ENCODE assay signal across 8 cellular contexts in the genomic region with DNA sequence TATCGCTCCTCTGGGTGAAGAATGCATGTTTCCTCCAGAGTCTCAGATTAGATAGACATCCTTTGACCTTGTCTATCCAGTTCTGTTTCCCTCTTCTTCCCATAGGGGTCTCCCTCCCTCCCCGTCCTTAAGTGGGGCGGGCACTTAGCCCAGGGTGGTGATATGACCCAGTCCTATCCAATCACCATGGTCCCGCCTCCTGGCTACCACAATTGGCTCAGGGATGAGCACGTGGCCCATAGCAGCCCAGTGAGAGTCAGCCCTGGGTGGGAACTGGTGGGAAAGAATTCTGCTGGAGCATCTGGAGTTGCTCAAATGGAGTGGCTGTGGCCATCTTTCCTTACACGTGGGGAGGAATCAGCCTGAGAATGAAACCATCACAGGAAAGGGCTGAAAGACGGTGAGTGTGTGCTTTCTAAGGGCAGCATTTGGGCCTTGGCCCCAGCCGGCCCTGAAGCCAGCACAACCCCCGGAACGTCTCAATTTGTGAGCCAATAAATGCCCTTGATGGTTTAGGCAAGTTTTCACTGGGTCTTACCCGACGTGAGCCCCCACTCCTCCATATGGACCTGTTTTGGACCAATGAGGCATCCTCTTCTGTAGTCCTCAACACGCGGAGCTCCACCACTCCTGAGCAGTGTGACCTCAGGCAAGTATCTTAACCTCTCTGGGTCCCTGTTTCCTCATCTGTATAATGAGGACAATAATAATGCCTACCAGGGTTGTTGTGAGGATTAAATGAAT. TPM values are rescaled to one million over a fixed set of nuclear protein-coding genes. Genes with fewer than 3 reads are reported as not detected.
DNase-seq lines count a peak whose midpoint lies in the region; ATAC-seq and TF ChIP-seq lines count a peak whose summit lies in the region.

No MANE protein-coding gene starts in this region.

- no peak for TF ChIP-seq EP300 in gastroesophageal sphincter (IDR thresholded peaks at IDR 0.05)

- peaks cover 4% of the 10 kb centered on the region for H3K27me3 Mint-ChIP-seq in activated T-helper 1 cell treated with anti-CD3 and anti-CD28 coated beads, Interleukin-12 subunit alpha, Interleukin-12 subunit beta, Interleukin-2, Interleukin-4 antibody, amounts not matched to agents 30 ng/mL and 10 ng/mL and 1 ng/mL, durations not matched to agents 14 hours and 24 hours and 36 hours (ENCODE audit: insufficient read depth)
- no peaks in the 10 kb centered on the region for H3K27me3 Mint-ChIP-seq in nephron progenitor cell (ENCODE audit: low read depth, poor library complexity)

- H3K27ac Mint-ChIP-seq in activated T-helper 1 cell treated with anti-CD3 and anti-CD28 coated beads, Interleukin-12 subunit alpha, Interleukin-12 subunit beta, Interleukin-2, Interleukin-4 antibody, amounts not matched to agents 30 ng/mL and 10 ng/mL and 1 ng/mL, durations not matched to agents 14 hours and 24 hours and 36 hours, result peak overlapping the region; percentile 7
- H3K27ac Mint-ChIP-seq in nephron progenitor cell, result peak overlapping the region; percentile 98

- peaks cover 1% of the 10 kb centered on the region for H3K36me3 Mint-ChIP-seq in activated T-helper 1 cell treated with anti-CD3 and anti-CD28 coated beads, Interleukin-12 subunit alpha, Interleukin-12 subunit beta, Interleukin-2, Interleukin-4 antibody, amounts not matched to agents 30 ng/mL and 10 ng/mL and 1 ng/mL, durations not matched to agents 14 hours and 24 hours and 36 hours (ENCODE audit: low read depth)
- H3K36me3 Mint-ChIP-seq in nephron progenitor cell (ENCODE audit: low read depth), result peaks cover 32% of the 10 kb centered on the region

- 53 to 55% methylated on average over 9 to 10 of the region's 14 CpGs for WGBS in gastroesophageal sphincter (ENCODE audit: low coverage in 1 of 2), 2 donors

- H3K27ac ChIP-seq in gastroesophageal sphincter, result peak overlapping the region; percentile 74 to 86 (median 84)

- no peak overlapping the region for H3K4me3 Mint-ChIP-seq in activated T-helper 1 cell treated with anti-CD3 and anti-CD28 coated beads, Interleukin-12 subunit alpha, Interleukin-12 subunit beta, Interleukin-2, Interleukin-4 antibody, amounts not matched to agents 30 ng/mL and 10 ng/mL and 1 ng/mL, durations not matched to agents 14 hours and 24 hours and 36 hours
- H3K4me3 Mint-ChIP-seq in nephron progenitor cell, result peak overlapping the region; percentile 72

- no peak for TF ChIP-seq POLR2A in gastroesophageal sphincter (IDR thresholded peaks at IDR 0.05)

- H3K9me3 Mint-ChIP-seq in activated T-helper 1 cell treated with anti-CD3 and anti-CD28 coated beads, Interleukin-12 subunit alpha, Interleukin-12 subunit beta, Interleukin-2, Interleukin-4 antibody, amounts not matched to agents 30 ng/mL and 10 ng/mL and 1 ng/mL, durations not matched to agents 14 hours and 24 hours and 36 hours, result no peaks in the 10 kb centered on the region
- no peaks in the 10 kb centered on the region for H3K9me3 Mint-ChIP-seq in nephron progenitor cell

- peak overlapping the region in 1 of 2 donors; percentile 3 for H3K4me3 ChIP-seq in gastroesophageal sphincter

- peaks cover 26% of the 10 kb centered on the region for H3K4me1 Mint-ChIP-seq in activated T-helper 1 cell treated with anti-CD3 and anti-CD28 coated beads, Interleukin-12 subunit alpha, Interleukin-12 subunit beta, Interleukin-2, Interleukin-4 antibody, amounts not matched to agents 30 ng/mL and 10 ng/mL and 1 ng/mL, durations not matched to agents 14 hours and 24 hours and 36 hours (ENCODE audit: low read depth)
- peaks cover 76% of the 10 kb centered on the region for H3K4me1 Mint-ChIP-seq in nephron progenitor cell

- peaks cover 0 to 16% of the 10 kb centered on the region in 2 donors for H3K36me3 ChIP-seq in gastroesophageal sphincter

- TF ChIP-seq CTCF in gastroesophageal sphincter (IDR thresholded peaks at IDR 0.05) (peak in 1 of 4 experiments; percentile 22), nephron progenitor cell (IDR thresholded peaks at IDR 0.05) (peak; percentile 55)

- H3K9me3 ChIP-seq in gastroesophageal sphincter, result no peaks in the 10 kb centered on the region

- DNase-seq in DMS79 treated with DMSO at 0.1 percent for 48 hours (lab: John Stamatoyannopoulos, UW), result peak; percentile 51
- DNase-seq in HK-2 (ENCODE audit: unreplicated experiment), result peak; percentile 98
- DNase-seq in NCI-H82 (lab: John Stamatoyannopoulos, UW), result peak; percentile 99
- DNase-seq in activated T-helper 1 cell treated with anti-CD3 and anti-CD28 coated beads, Interleukin-12 subunit alpha, Interleukin-12 subunit beta, Interleukin-2, Interleukin-4 antibody, amounts not matched to agents 30 ng/mL and 10 ng/mL and 1 ng/mL, durations not matched to agents 14 hours and 24 hours and 36 hours (ENCODE audit: low spot score), result no peak
- DNase-seq in nephron progenitor cell, result peak; percentile 81

- peaks cover 7 to 91% (median 48%) of the 10 kb centered on the region in 3 donors for H3K4me1 ChIP-seq in gastroesophageal sphincter

- ATAC-seq in gastroesophageal sphincter (peak; percentile 87), GM21423 (IDR thresholded peaks at IDR 0.05; ENCODE audit: unreplicated experiment) (no peak), HG03097 (IDR thresholded peaks at IDR 0.05; ENCODE audit: low FRiP score, unreplicated experiment) (no peak)

- intact Hi-C loops in activated T-helper 1 cell treated with anti-CD3 and anti-CD28 coated beads, Interleukin-12 subunit alpha, Interleukin-12 subunit beta, Interleukin-2, Interleukin-4 antibody, amounts not matched to agents 30 ng/mL and 10 ng/mL and 1 ng/mL, durations not matched to agents 14 hours and 24 hours and 36 hours (cut with micrococcal nuclease), result no loop called here

- no peaks in the 10 kb centered on the region for H3K27me3 ChIP-seq in gastroesophageal sphincter

RNA-seq across cellular contexts. Expression of gene MLXIP, which starts 14.3 kb away (rescaled TPM):
- 59.0 and 62.1 TPM in 2 replicates for total RNA-seq in activated T-helper 1 cell treated with anti-CD3 and anti-CD28 coated beads, Interleukin-12 subunit alpha, Interleukin-12 subunit beta, Interleukin-2, Interleukin-4 antibody, amounts not matched to agents 30 ng/mL and 10 ng/mL and 1 ng/mL, durations not matched to agents 14 hours and 24 hours and 36 hours
- 10 to 100 TPM; 28.8 to 87.4 (median 54.9) TPM for total RNA-seq in gastroesophageal sphincter

RNA-seq across cellular contexts. Expression of gene BCL7A, which starts 42.5 kb away (rescaled TPM):
- 9.7 and 13.0 TPM in 2 replicates for total RNA-seq in activated T-helper 1 cell treated with anti-CD3 and anti-CD28 coated beads, Interleukin-12 subunit alpha, Interleukin-12 subunit beta, Interleukin-2, Interleukin-4 antibody, amounts not matched to agents 30 ng/mL and 10 ng/mL and 1 ng/mL, durations not matched to agents 14 hours and 24 hours and 36 hours
- total RNA-seq in gastroesophageal sphincter, result 1 to 10 TPM; 4.7 to 8.5 (median 5.6) TPM
